Comparison of ENCODE assay signal across 25 cellular contexts in the genomic region with DNA sequence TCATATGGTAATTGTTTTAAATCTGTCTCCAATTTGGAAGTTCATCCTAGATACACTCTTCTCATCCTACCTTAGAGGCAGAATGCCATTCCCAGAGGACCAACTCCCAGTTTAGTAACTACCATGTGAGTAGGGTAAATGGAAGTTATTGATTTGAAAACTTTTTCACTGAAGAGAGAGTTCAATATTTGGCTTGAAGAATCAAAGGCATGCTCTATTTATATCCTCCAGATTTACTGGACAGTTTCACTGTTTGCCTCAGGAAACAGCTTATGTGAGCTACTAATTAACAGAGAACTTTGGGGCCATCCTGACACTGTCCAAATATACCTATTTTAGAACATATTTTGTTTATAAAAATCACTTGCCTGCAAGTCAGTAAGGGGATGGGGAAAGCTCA.
"Had no signal": no experiment of that assay in that cellular context is flagged by ENCODE, and none has a peak within 500 bp of the region (broad histone marks: within the 10 kb centered on the region; RNA-seq: fewer than 3 reads in every experiment).

No MANE protein-coding gene starts in this region.

- DNase-seq: colonic mucosa; cortex of kidney; effector CD8-positive, alpha-beta T cell; effector memory CD8-positive, alpha-beta T cell; endodermal cell; erythroblast; esophagus squamous epithelium; foreskin fibroblast; foreskin melanocyte; gastrocnemius medialis; glutamatergic neuron; head of caudate nucleus; heart right ventricle; hippocampal formation; left cardiac atrium; left ventricle myocardium inferior; lower lobe of right lung; mesenchymal stem cell; naive thymus-derived CD4-positive, alpha-beta T cell had no signal

- FAIRE-seq: endometrium, islet of Langerhans, keratinocyte had no signal

- H3K4me1 ChIP-seq: colonic mucosa, esophagus squamous epithelium, gastrocnemius medialis, heart right ventricle, left ventricle myocardium inferior, lower lobe of right lung had no signal

- H3K27me3 ChIP-seq: colonic mucosa, esophagus squamous epithelium, gastrocnemius medialis, heart right ventricle had no signal

- H3K36me3 ChIP-seq: colonic mucosa, esophagus squamous epithelium, gastrocnemius medialis, heart right ventricle, left ventricle myocardium inferior, lower lobe of right lung had no signal

- H3K27ac ChIP-seq: colonic mucosa, epithelial cell of prostate, esophagus squamous epithelium, gastrocnemius medialis, heart right ventricle, left ventricle myocardium inferior, lower lobe of right lung had no signal

- ATAC-seq: effector memory CD8-positive, alpha-beta T cell; esophagus mucosa; gastrocnemius medialis; heart right ventricle; left cardiac atrium; lower lobe of right lung; naive thymus-derived CD4-positive, alpha-beta T cell had no signal

- H3K4me3 ChIP-seq: colonic mucosa, esophagus squamous epithelium, gastrocnemius medialis, heart right ventricle, left ventricle myocardium inferior, lower lobe of right lung, mucosa of descending colon had no signal

- H3K9me3 ChIP-seq: colonic mucosa, gastrocnemius medialis had no signal
